In the genomic region with DNA sequence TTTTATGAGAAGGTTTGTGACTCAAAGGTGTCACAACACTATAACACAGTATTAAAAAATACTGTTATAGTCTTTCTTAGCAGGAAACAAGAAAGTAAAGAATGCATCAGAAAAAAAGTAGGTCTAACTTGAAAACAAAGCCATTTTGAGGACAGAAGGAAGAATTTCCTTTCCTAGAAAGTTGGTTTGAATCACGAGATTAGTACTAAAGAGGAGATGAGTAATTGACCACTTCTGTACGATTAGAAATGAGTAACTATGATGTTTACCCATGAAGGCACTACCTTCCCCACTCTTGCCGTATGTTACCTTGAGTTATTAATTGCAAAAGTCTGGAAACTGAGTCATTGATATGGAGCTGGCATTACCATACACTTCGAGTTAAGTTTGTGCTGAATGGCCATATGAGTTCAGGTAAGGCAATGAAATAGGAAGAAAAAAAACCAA, we compare ENCODE assay signal across 1 cellular context.
TF ChIP-seq lines count a peak whose summit lies in the region.

No MANE protein-coding gene starts in this region.

TF ChIP-seq in SK-N-SH, 30 proteins besides CTCF, POLR2A, EP300 and RAD21 (continued from another document):
- TF ChIP-seq ZBTB33 (IDR thresholded peaks at IDR 0.05; ENCODE audit: borderline replicate concordance, low read depth) (no peak), FOSL2 (IDR thresholded peaks at IDR 0.05; ENCODE audit: borderline replicate concordance, low read depth) (peak; percentile 72; the same call in 1 of the 2 replicates)
